In genomic region chr1:226403522-226404034, GRCh38 we compare ENCODE assay signal across 8 cellular contexts. TPM values are rescaled to one million over a fixed set of nuclear protein-coding genes. Genes with fewer than 3 reads are reported as not detected.
DNase-seq lines count a peak whose midpoint lies in the region; TF ChIP-seq lines count a peak whose summit lies in the region.

No MANE protein-coding gene starts in this region.

- H3K36me3 Mint-ChIP-seq in brain = peaks cover 41% of the 10 kb centered on the region

- TF ChIP-seq CTCF in brain (conservative IDR thresholded peaks at IDR 0.05) = peak; percentile 37 to 67

- peaks cover 72% of the 10 kb centered on the region for H3K4me1 Mint-ChIP-seq in brain

- peaks cover 7% of the 10 kb centered on the region for H3K27me3 Mint-ChIP-seq in brain

- H3K4me3 Mint-ChIP-seq in brain = peak overlapping the region; percentile 59 to 99 (median 96)

- peaks cover 0 to 2% (median 0%) of the 10 kb centered on the region in 5 experiments for H3K9me3 Mint-ChIP-seq in brain

- peak overlapping the region; percentile 48 to 96 (median 78) for H3K27ac Mint-ChIP-seq in brain

- DNase-seq in EH (ENCODE audit: low read depth) (peak; percentile 40), HuH-7.5 (ENCODE audit: low spot score) (peak; percentile 39), myocyte (ENCODE audit: low read depth) (peak; percentile 38), NK-92 (lab: John Stamatoyannopoulos, UW; ENCODE audit: unreplicated experiment) (no peak), COLO668 (lab: John Stamatoyannopoulos, UW; ENCODE audit: unreplicated experiment) (no peak), NCI-H510A (lab: John Stamatoyannopoulos, UW) (no peak), GM19240 (ENCODE audit: insufficient read length, low spot score) (no peak)

RNA-seq across cellular contexts. Expression of gene PARP1, which starts 4.3 kb away (rescaled TPM):
- 234 TPM for polyA plus RNA-seq in brain (ENCODE audit: insufficient read depth, low read depth, low replicate concordance)
- total RNA-seq in myocyte = 69.2 and 79.3 TPM in 2 replicates
- polyA plus RNA-seq in myocyte (2012) = 39.8 TPM

Comparison
In these comparisons a context has a peak if more than half of its experiments do, and no peak if none do; other contexts are left out.
1. DNase-seq: peak in EH (single experiment), HuH-7.5 (single experiment) and myocyte (single experiment); none in NK-92 (single experiment), COLO668 (single experiment), NCI-H510A (single experiment) and GM19240 (single experiment).